10 cellular contexts compared by ENCODE assay signal in the genomic region with DNA sequence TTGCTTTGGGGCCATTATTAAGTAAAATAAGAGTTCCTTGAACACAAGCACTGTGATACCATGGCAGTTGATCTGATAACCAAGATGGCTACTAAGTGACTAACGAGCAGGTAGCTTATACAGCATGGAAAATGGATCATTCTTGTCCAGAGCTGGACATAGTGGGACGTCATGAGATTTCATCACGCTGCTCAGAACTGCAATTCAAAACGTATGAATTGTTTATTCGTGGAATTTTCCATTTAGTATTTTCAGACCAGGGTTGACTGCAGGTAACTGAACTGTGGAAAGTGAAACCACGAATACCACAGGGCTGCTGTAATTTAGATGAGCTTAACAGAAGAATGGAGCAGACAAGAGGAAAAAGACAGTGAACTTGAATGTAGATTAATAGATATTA. TPM values are rescaled to one million over a fixed set of nuclear protein-coding genes. Genes with fewer than 3 reads are reported as not detected.
DNase-seq lines count a peak whose midpoint lies in the region; TF ChIP-seq lines count a peak whose summit lies in the region.
"Had no signal": no experiment of that assay in that cellular context is flagged by ENCODE, and none has a peak within 500 bp of the region (broad histone marks: within the 10 kb centered on the region; RNA-seq: fewer than 3 reads in every experiment).

No MANE protein-coding gene starts in this region.

- peak overlapping the region; percentile 61 for H2AFZ ChIP-seq in Loucy (ENCODE audit: low read length)
- no peak overlapping the region for H2AFZ ChIP-seq in neural progenitor cell (replicated peaks)

- TF ChIP-seq CTCF in Loucy (conservative IDR thresholded peaks at IDR 0.05; ENCODE audit: low read length) (no peak), neural progenitor cell (IDR thresholded peaks at IDR 0.05) (no peak), colonic mucosa (IDR thresholded peaks at IDR 0.05) (no peak)

- H3K4me1 Mint-ChIP-seq in activated naive CD4-positive, alpha-beta T cell treated with anti-CD3 and anti-CD28 coated beads for 36 hours (ENCODE audit: low read depth), result peaks cover 21% of the 10 kb centered on the region
- H3K4me1 Mint-ChIP-seq in activated naive CD8-positive, alpha-beta T cell treated with anti-CD3 and anti-CD28 coated beads for 36 hours, result peaks cover 18% of the 10 kb centered on the region
- peaks cover 35% of the 10 kb centered on the region for H3K4me1 Mint-ChIP-seq in stimulated activated naive CD8-positive, alpha-beta T cell treated with anti-CD3 and anti-CD28 coated beads, Interleukin-15, Interleukin-2, amounts not matched to agents 100 ng/mL and 50 ng/mL, for 24 hours (ENCODE audit: low read depth)
- no peaks in the 10 kb centered on the region for H3K4me1 Mint-ChIP-seq in neural progenitor cell

- H3K36me3 Mint-ChIP-seq in activated naive CD4-positive, alpha-beta T cell treated with anti-CD3 and anti-CD28 coated beads for 36 hours (ENCODE audit: low read depth), result peaks cover 42% of the 10 kb centered on the region
- peaks cover 56% of the 10 kb centered on the region for H3K36me3 Mint-ChIP-seq in activated naive CD8-positive, alpha-beta T cell treated with anti-CD3 and anti-CD28 coated beads for 36 hours
- H3K36me3 Mint-ChIP-seq in stimulated activated naive CD8-positive, alpha-beta T cell treated with anti-CD3 and anti-CD28 coated beads, Interleukin-15, Interleukin-2, amounts not matched to agents 100 ng/mL and 50 ng/mL, for 24 hours (ENCODE audit: low read depth), result peaks cover 80% of the 10 kb centered on the region
- H3K36me3 Mint-ChIP-seq in neural progenitor cell, result peaks cover 38% of the 10 kb centered on the region

- H3F3A ChIP-seq in Loucy (ENCODE audit: low read depth) (0 out of 2 replicates have a peak, but pooled peaks cover 4% of the 10 kb centered on the region), neural progenitor cell (ENCODE audit: low read depth) (no peaks in the 10 kb centered on the region)

- H4K20me1 ChIP-seq in Loucy (ENCODE audit: insufficient read depth, low read length, poor library complexity, severe bottlenecking) (no peaks in the 10 kb centered on the region), neural progenitor cell (ENCODE audit: low read depth) (no peaks in the 10 kb centered on the region)

- peak overlapping the region; percentile 51 for H3K4me3 Mint-ChIP-seq in activated naive CD4-positive, alpha-beta T cell treated with anti-CD3 and anti-CD28 coated beads for 36 hours
- peak overlapping the region; percentile 45 for H3K4me3 Mint-ChIP-seq in activated naive CD8-positive, alpha-beta T cell treated with anti-CD3 and anti-CD28 coated beads for 36 hours
- peak overlapping the region; percentile 28 for H3K4me3 Mint-ChIP-seq in stimulated activated naive CD8-positive, alpha-beta T cell treated with anti-CD3 and anti-CD28 coated beads, Interleukin-15, Interleukin-2, amounts not matched to agents 100 ng/mL and 50 ng/mL, for 24 hours
- no peak overlapping the region for H3K4me3 Mint-ChIP-seq in neural progenitor cell

- no peaks in the 10 kb centered on the region for H3K27me3 ChIP-seq in Loucy (ENCODE audit: insufficient read depth, low read length, poor library complexity, severe bottlenecking)
- H3K27me3 ChIP-seq in neural progenitor cell, result no peaks in the 10 kb centered on the region
- H3K27me3 ChIP-seq in colonic mucosa, result no peaks in the 10 kb centered on the region
- H3K27me3 ChIP-seq: pancreas had no signal

- H3K9ac ChIP-seq in Loucy (ENCODE audit: low read depth, low read length, poor library complexity, severe bottlenecking), result peak overlapping the region; percentile 40
- no peak overlapping the region for H3K9ac ChIP-seq in neural progenitor cell
- H3K9ac ChIP-seq in colonic mucosa (ENCODE audit: low read depth in 2 of 2, low read length in 2 of 2), result no peak overlapping the region

- H3K9me2 ChIP-seq in Loucy (replicated peaks; ENCODE audit: low read depth, low read length), result no peaks in the 10 kb centered on the region

- H3K4me3 ChIP-seq in Loucy (ENCODE audit: low read length, poor library complexity, severe bottlenecking), result peak overlapping the region; percentile 57
- no peak overlapping the region for H3K4me3 ChIP-seq in neural progenitor cell
- H3K4me3 ChIP-seq in colonic mucosa, result no peak overlapping the region
- H3K4me3 ChIP-seq: pancreas had no signal

- H3K27ac Mint-ChIP-seq in activated naive CD4-positive, alpha-beta T cell treated with anti-CD3 and anti-CD28 coated beads for 36 hours, result peak overlapping the region; percentile 54
- H3K27ac Mint-ChIP-seq in activated naive CD8-positive, alpha-beta T cell treated with anti-CD3 and anti-CD28 coated beads for 36 hours, result peak overlapping the region; percentile 90
- peak overlapping the region; percentile 77 for H3K27ac Mint-ChIP-seq in stimulated activated naive CD8-positive, alpha-beta T cell treated with anti-CD3 and anti-CD28 coated beads, Interleukin-15, Interleukin-2, amounts not matched to agents 100 ng/mL and 50 ng/mL, for 24 hours
- H3K27ac Mint-ChIP-seq in neural progenitor cell, result no peak overlapping the region

- H3K27me3 Mint-ChIP-seq in activated naive CD4-positive, alpha-beta T cell treated with anti-CD3 and anti-CD28 coated beads for 36 hours (ENCODE audit: low read depth), result no peaks in the 10 kb centered on the region
- H3K27me3 Mint-ChIP-seq in activated naive CD8-positive, alpha-beta T cell treated with anti-CD3 and anti-CD28 coated beads for 36 hours, result no peaks in the 10 kb centered on the region
- H3K27me3 Mint-ChIP-seq in stimulated activated naive CD8-positive, alpha-beta T cell treated with anti-CD3 and anti-CD28 coated beads, Interleukin-15, Interleukin-2, amounts not matched to agents 100 ng/mL and 50 ng/mL, for 24 hours, result no peaks in the 10 kb centered on the region
- H3K27me3 Mint-ChIP-seq in neural progenitor cell (ENCODE audit: insufficient read depth, low read depth), result no peaks in the 10 kb centered on the region

- H3K4me2 ChIP-seq in Loucy (ENCODE audit: low read depth, low read length, poor library complexity, severe bottlenecking) (peak overlapping the region; percentile 61), neural progenitor cell (no peak overlapping the region)

- H3K36me3 ChIP-seq in Loucy (ENCODE audit: insufficient read depth, low read length), result peaks cover 30% of the 10 kb centered on the region
- peaks cover 21% of the 10 kb centered on the region for H3K36me3 ChIP-seq in neural progenitor cell
- H3K36me3 ChIP-seq in colonic mucosa, result no peaks in the 10 kb centered on the region
- H3K36me3 ChIP-seq: pancreas had no signal

- intact Hi-C loops in activated naive CD4-positive, alpha-beta T cell treated with anti-CD3 and anti-CD28 coated beads for 36 hours (cut with micrococcal nuclease), result loop anchor here (1.0 kb wide), 1 partner anchor 139 kb away; no protein-coding TSS in a partner anchor
- intact Hi-C loops in colonic mucosa (cut with DNase I), result no loop called here

- H3K4me1 ChIP-seq in Loucy (ENCODE audit: insufficient read depth, low read length, poor library complexity, severe bottlenecking) (peaks cover 31% of the 10 kb centered on the region), neural progenitor cell (no peaks in the 10 kb centered on the region), colonic mucosa (no peaks in the 10 kb centered on the region)
- H3K4me1 ChIP-seq: pancreas had no signal

- no peaks in the 10 kb centered on the region for H3K79me2 ChIP-seq in Loucy (ENCODE audit: insufficient read depth, low read length)
- no peaks in the 10 kb centered on the region for H3K79me2 ChIP-seq in neural progenitor cell (ENCODE audit: low read depth)

- peak; percentile 40 for DNase-seq in activated naive CD4-positive, alpha-beta T cell treated with anti-CD3 and anti-CD28 coated beads for 36 hours
- DNase-seq in activated naive CD4-positive, alpha-beta T cell treated with anti-CD3 and anti-CD28 coated beads, Interleukin-2, amount 50 U/mL, for 16 hours, result no peak
- peak; percentile 20 for DNase-seq in activated naive CD8-positive, alpha-beta T cell treated with anti-CD3 and anti-CD28 coated beads for 36 hours
- DNase-seq in DMS153 treated with DMSO at 0.1 percent for 48 hours (lab: John Stamatoyannopoulos, UW; ENCODE audit: unreplicated experiment), result no peak
- DNase-seq in neural progenitor cell (ENCODE audit: low spot score), result no peak
- DNase-seq in colonic mucosa, result no peak
- DNase-seq: amygdala, pancreas had no signal

- H3K27ac ChIP-seq in neural progenitor cell (no peak overlapping the region), colonic mucosa (no peak overlapping the region)
- H3K27ac ChIP-seq: pancreas had no signal

- CTCF ChIA-PET in activated naive CD4-positive, alpha-beta T cell treated with anti-CD3 and anti-CD28 coated beads for 36 hours (lab: Charles Lee), result interaction anchor here (0.6 kb wide), 2 partner anchors 64 to 134 kb away, joined by 3 to 4 read pairs; no protein-coding TSS in a partner anchor

- peaks cover 6% of the 10 kb centered on the region for H3K9me3 Mint-ChIP-seq in activated naive CD4-positive, alpha-beta T cell treated with anti-CD3 and anti-CD28 coated beads for 36 hours
- peaks cover 5% of the 10 kb centered on the region for H3K9me3 Mint-ChIP-seq in activated naive CD8-positive, alpha-beta T cell treated with anti-CD3 and anti-CD28 coated beads for 36 hours
- H3K9me3 Mint-ChIP-seq in stimulated activated naive CD8-positive, alpha-beta T cell treated with anti-CD3 and anti-CD28 coated beads, Interleukin-15, Interleukin-2, amounts not matched to agents 100 ng/mL and 50 ng/mL, for 24 hours, result no peaks in the 10 kb centered on the region
- no peaks in the 10 kb centered on the region for H3K9me3 Mint-ChIP-seq in neural progenitor cell

- H3K9me3 ChIP-seq in Loucy (ENCODE audit: insufficient read depth, low read depth, low read length) (no peaks in the 10 kb centered on the region), neural progenitor cell (ENCODE audit: low read depth) (no peaks in the 10 kb centered on the region), colonic mucosa (no peaks in the 10 kb centered on the region)
- H3K9me3 ChIP-seq: pancreas had no signal

RNA-seq across cellular contexts. Expression of a gene that starts 38.9 kb away (rescaled TPM):
- total RNA-seq in activated naive CD4-positive, alpha-beta T cell treated with anti-CD3 and anti-CD28 coated beads for 36 hours, result 10 to 100 TPM; 16.2 to 16.4 TPM
- total RNA-seq in activated naive CD8-positive, alpha-beta T cell treated with anti-CD3 and anti-CD28 coated beads for 36 hours, result 10 to 100 TPM; 14.9 to 15.7 TPM
- total RNA-seq in neural progenitor cell (ENCODE audit: low replicate concordance) (35.2 and 54.4 TPM in 2 replicates), colonic mucosa (1 to 10 TPM; 4.2 to 7.6 TPM)

RNA-seq across cellular contexts. Expression of a gene that starts 39.2 kb away (rescaled TPM):
- total RNA-seq in activated naive CD4-positive, alpha-beta T cell treated with anti-CD3 and anti-CD28 coated beads for 36 hours, result 10 to 100 TPM; 27.8 to 28.2 TPM
- total RNA-seq in activated naive CD8-positive, alpha-beta T cell treated with anti-CD3 and anti-CD28 coated beads for 36 hours, result 10 to 100 TPM; 33.6 to 34.7 TPM
- total RNA-seq in neural progenitor cell (ENCODE audit: low replicate concordance) (25.1 and 34.3 TPM in 2 replicates), colonic mucosa (10 to 100 TPM; 63.4 to 66.4 TPM)

Comparison
In these comparisons a context has a peak if more than half of its experiments do, and no peak if none do; other contexts are left out.
1. DNase-seq: peak in activated naive CD4-positive, alpha-beta T cell treated with anti-CD3 and anti-CD28 coated beads for 36 hours (single experiment) and activated naive CD8-positive, alpha-beta T cell treated with anti-CD3 and anti-CD28 coated beads for 36 hours (single experiment); none in activated naive CD4-positive, alpha-beta T cell treated with anti-CD3 and anti-CD28 coated beads, Interleukin-2, amount 50 U/mL, for 16 hours (single experiment), DMS153 treated with DMSO at 0.1 percent for 48 hours (single experiment), neural progenitor cell (single experiment) and colonic mucosa (single experiment).